11 cellular contexts compared by ENCODE assay signal in the genomic region with DNA sequence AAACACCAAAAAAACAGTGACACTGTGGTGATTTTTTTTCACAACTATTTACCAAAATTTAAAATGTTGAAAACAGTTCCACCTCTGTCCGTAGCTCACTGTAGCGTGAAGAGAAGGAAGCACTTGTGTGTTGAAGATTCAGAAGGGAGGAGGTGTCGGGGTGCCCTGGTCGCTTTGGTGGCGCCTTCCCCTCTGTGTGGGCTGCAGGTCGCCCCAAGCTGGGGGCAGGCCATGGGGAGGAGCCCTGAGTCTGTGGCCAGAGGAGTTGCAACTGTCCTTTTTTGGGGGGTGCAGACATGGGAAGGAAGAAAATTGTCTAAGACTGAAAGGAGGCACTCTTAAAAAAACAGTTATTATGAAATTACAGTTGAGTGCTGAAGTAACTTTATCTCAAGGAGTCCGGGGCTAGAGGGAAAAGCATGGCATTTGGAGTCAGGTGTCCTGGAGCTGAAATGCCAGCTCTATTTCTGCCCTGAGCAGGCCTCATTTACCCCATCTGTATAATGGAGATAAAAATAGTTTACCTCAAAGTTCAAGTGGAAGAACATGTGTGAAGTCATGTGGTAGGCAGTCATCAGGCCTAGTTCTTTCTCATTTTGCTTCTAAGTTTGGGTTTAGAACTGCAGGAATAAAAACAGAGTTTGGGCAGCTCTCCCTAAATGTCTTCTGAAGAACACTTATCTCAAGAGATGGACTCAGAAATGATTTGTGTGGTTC.
A peak's percentile ranks its signal among the peaks of the same experiment; 100 is the strongest.
DNase-seq lines count a peak whose midpoint lies in the region; ATAC-seq and TF ChIP-seq lines count a peak whose summit lies in the region.
"Had no signal": no experiment of that assay in that cellular context is flagged by ENCODE, and none has a peak within 500 bp of the region (broad histone marks: within the 10 kb centered on the region; RNA-seq: fewer than 3 reads in every experiment).

No MANE protein-coding gene starts in this region.

- peaks cover 11% of the 10 kb centered on the region for H3K36me3 ChIP-seq in CD8-positive, alpha-beta T cell (ENCODE audit: insufficient read depth, low read length)
- H3K36me3 ChIP-seq in MM.1S (replicated peaks; ENCODE audit: insufficient read depth, low read length): no peaks in the 10 kb centered on the region
- H3K36me3 ChIP-seq: cardiac muscle cell, pancreas had no signal

- POLR2A ChIA-PET in CD8-positive, alpha-beta T cell (lab: Charles Lee): no interaction called here

- no peak overlapping the region for H3K4me3 ChIP-seq in CD8-positive, alpha-beta T cell (ENCODE audit: low read depth, low read length)
- no peak overlapping the region for H3K4me3 ChIP-seq in MM.1S (ENCODE audit: low read length)
- H3K4me3 ChIP-seq: cardiac muscle cell, pancreas had no signal

- ATAC-seq in CD8-positive, alpha-beta T cell: no peak
- ATAC-seq in GM19397 (IDR thresholded peaks at IDR 0.05; ENCODE audit: unreplicated experiment) (peak; percentile 64), HG03066 (IDR thresholded peaks at IDR 0.05; ENCODE audit: low read depth, unreplicated experiment) (peak; percentile 94)
- ATAC-seq in activated naive CD8-positive, alpha-beta T cell treated with anti-CD3 and anti-CD28 coated beads, Interleukin-2, amount 50 U/mL, for 24 hours: peak; percentile 22

- no peak overlapping the region for H2AFZ ChIP-seq in MM.1S (ENCODE audit: low read length)

- no peaks in the 10 kb centered on the region for H3K79me2 ChIP-seq in MM.1S (ENCODE audit: low read length)

- H3K4me1 ChIP-seq in CD8-positive, alpha-beta T cell (ENCODE audit: insufficient read depth, low read length): no peaks in the 10 kb centered on the region
- H3K4me1 ChIP-seq in MM.1S (ENCODE audit: low read length): no peaks in the 10 kb centered on the region

- H3K9me3 Mint-ChIP-seq in CD8-positive, alpha-beta T cell: no peaks in the 10 kb centered on the region
- H3K9me3 Mint-ChIP-seq in activated naive CD8-positive, alpha-beta T cell treated with anti-CD3 and anti-CD28 coated beads, Interleukin-2, amount 50 U/mL, for 24 hours: no peaks in the 10 kb centered on the region

- CTCF ChIA-PET in CD8-positive, alpha-beta T cell (lab: Charles Lee): interaction anchor here (1.2 kb wide), 1 partner anchor 31 kb away, joined by 3 read pairs; no protein-coding TSS in a partner anchor

- intact Hi-C loops in CD8-positive, alpha-beta T cell (cut with DNase I, micrococcal nuclease): no loop called here

- H3K9ac ChIP-seq in MM.1S (ENCODE audit: low read length): no peak overlapping the region

- no peak overlapping the region for H3K4me2 ChIP-seq in MM.1S (ENCODE audit: low read depth, low read length)

- H4K20me1 ChIP-seq in MM.1S (ENCODE audit: insufficient read depth, low read length): no peaks in the 10 kb centered on the region

- H3K27ac ChIP-seq in CD8-positive, alpha-beta T cell (ENCODE audit: low read depth, low read length): no peak overlapping the region
- no peak overlapping the region for H3K27ac ChIP-seq in MM.1S (ENCODE audit: low read length)
- H3K27ac ChIP-seq: cardiac muscle cell, pancreas had no signal

- no peaks in the 10 kb centered on the region for H3K27me3 Mint-ChIP-seq in CD8-positive, alpha-beta T cell (ENCODE audit: low read depth)
- H3K27me3 Mint-ChIP-seq in activated naive CD8-positive, alpha-beta T cell treated with anti-CD3 and anti-CD28 coated beads, Interleukin-2, amount 50 U/mL, for 24 hours: no peaks in the 10 kb centered on the region

- peak in 1 of 7 experiments; percentile 17 for DNase-seq in CD8-positive, alpha-beta T cell
- no peak for DNase-seq in activated naive CD8-positive, alpha-beta T cell treated with anti-CD3 and anti-CD28 coated beads, Interleukin-2, amount 50 U/mL, for 24 hours
- DNase-seq in MM.1S (no peak), epidermal melanocyte (ENCODE audit: insufficient read length, low spot score) (no peak), NCI-H2029 (lab: John Stamatoyannopoulos, UW) (no peak)
- DNase-seq in stimulated activated CD4-positive, alpha-beta T cell treated with anti-CD3 and anti-CD28 coated beads, Interleukin-12 subunit alpha, Interleukin-12 subunit beta, amount 100 ng/mL, for 4 hours: no peak
- DNase-seq: activated CD4-positive, alpha-beta T cell treated with anti-CD3 and anti-CD28 coated beads for 1 hour; pancreas had no signal

- peak overlapping the region; percentile 55 for H3K27ac Mint-ChIP-seq in CD8-positive, alpha-beta T cell
- peak overlapping the region; percentile 6 for H3K27ac Mint-ChIP-seq in activated naive CD8-positive, alpha-beta T cell treated with anti-CD3 and anti-CD28 coated beads, Interleukin-2, amount 50 U/mL, for 24 hours

- no peaks in the 10 kb centered on the region for H3K27me3 ChIP-seq in CD8-positive, alpha-beta T cell (ENCODE audit: insufficient read depth, low read length)
- no peaks in the 10 kb centered on the region for H3K27me3 ChIP-seq in MM.1S (replicated peaks; ENCODE audit: insufficient read depth, low read length)
- H3K27me3 ChIP-seq: cardiac muscle cell, pancreas had no signal

- no peak for TF ChIP-seq CTCF in CD8-positive, alpha-beta T cell (IDR thresholded peaks at IDR 0.05)
- no peak for TF ChIP-seq CTCF in MM.1S (IDR thresholded peaks at IDR 0.05; ENCODE audit: low read length)

- no peaks in the 10 kb centered on the region for H3F3A ChIP-seq in MM.1S (ENCODE audit: insufficient read depth, low read length)

- peaks cover 29% of the 10 kb centered on the region for H3K4me1 Mint-ChIP-seq in CD8-positive, alpha-beta T cell (ENCODE audit: low read depth)
- peaks cover 13% of the 10 kb centered on the region for H3K4me1 Mint-ChIP-seq in activated naive CD8-positive, alpha-beta T cell treated with anti-CD3 and anti-CD28 coated beads, Interleukin-2, amount 50 U/mL, for 24 hours

- no peaks in the 10 kb centered on the region for H3K9me2 ChIP-seq in MM.1S (replicated peaks; ENCODE audit: insufficient read depth, low read length)

- no peak overlapping the region for H3K4me3 Mint-ChIP-seq in CD8-positive, alpha-beta T cell
- no peak overlapping the region for H3K4me3 Mint-ChIP-seq in activated naive CD8-positive, alpha-beta T cell treated with anti-CD3 and anti-CD28 coated beads, Interleukin-2, amount 50 U/mL, for 24 hours

- peaks cover 50% of the 10 kb centered on the region for H3K36me3 Mint-ChIP-seq in CD8-positive, alpha-beta T cell
- H3K36me3 Mint-ChIP-seq in activated naive CD8-positive, alpha-beta T cell treated with anti-CD3 and anti-CD28 coated beads, Interleukin-2, amount 50 U/mL, for 24 hours (ENCODE audit: low read depth): peaks cover 9% of the 10 kb centered on the region

- H3K9me3 ChIP-seq in CD8-positive, alpha-beta T cell (ENCODE audit: low read length): no peaks in the 10 kb centered on the region
- no peaks in the 10 kb centered on the region for H3K9me3 ChIP-seq in MM.1S (replicated peaks; ENCODE audit: insufficient read depth, low read length)
- H3K9me3 ChIP-seq: pancreas had no signal
